8 cellular contexts compared by ENCODE assay signal in genomic region chr19:7902796-7903243, GRCh38. TPM values are rescaled to one million over a fixed set of nuclear protein-coding genes. Genes with fewer than 3 reads are reported as not detected.
DNase-seq lines count a peak whose midpoint lies in the region; ATAC-seq and TF ChIP-seq lines count a peak whose summit lies in the region.

No MANE protein-coding gene starts in this region.

- H3K9me3 ChIP-seq in lung (ENCODE audit: control insufficient read depth in 2 of 2, insufficient read depth in 1 of 2, low read length in 1 of 2) (no peaks in the 10 kb centered on the region), uterus (no peaks in the 10 kb centered on the region)

- CTCF ChIA-PET in AG04449 (lab: Yijun Ruan, JAX): interaction anchor here (1.0 to 1.9 kb wide), 12 partner anchors 10 to 77 kb away, joined by 3 to 13 read pairs (median 6); partner anchors contain the start of genes LRRC8E and TIMM44

- H3K4me3 ChIP-seq in AG04449 (ENCODE audit: low read depth, low read length) (peak overlapping the region; percentile 86), lung (peak overlapping the region; percentile 12), uterus (peak overlapping the region; percentile 47)

- DNase-seq in AG04449 (ENCODE audit: low read depth, low spot score) (no peak), lung (ENCODE audit: low spot score) (peak; percentile 49), uterus (peak in 1 of 2 donors; percentile 39), NCI-H345 (lab: John Stamatoyannopoulos, UW) (no peak), HuH-7 (ENCODE audit: low spot score) (no peak)

- peaks cover 0 to 22% of the 10 kb centered on the region in 2 donors for H3K4me1 ChIP-seq in lung (ENCODE audit: control insufficient read depth in 2 of 2, insufficient read depth in 2 of 2, low read length in 2 of 2)
- H3K4me1 ChIP-seq in uterus: peaks cover 10 to 14% of the 10 kb centered on the region in 2 donors

- peak; percentile 3 for ATAC-seq in HG03025 (IDR thresholded peaks at IDR 0.05; ENCODE audit: low FRiP score, unreplicated experiment)
- no peak for ATAC-seq in lung (ENCODE audit: insufficient read depth, low FRiP score)
- no peak for ATAC-seq in GM21786 (IDR thresholded peaks at IDR 0.05; ENCODE audit: unreplicated experiment)

- peaks cover 0 to 11% of the 10 kb centered on the region in 2 donors for H3K36me3 ChIP-seq in lung (ENCODE audit: control insufficient read depth in 2 of 2, insufficient read depth in 2 of 2, low read length in 2 of 2)
- H3K36me3 ChIP-seq in uterus: no peaks in the 10 kb centered on the region

- no peaks in the 10 kb centered on the region for H3K27me3 ChIP-seq in lung (ENCODE audit: control insufficient read depth, insufficient read depth)
- no peaks in the 10 kb centered on the region for H3K27me3 ChIP-seq in uterus

- H3K27ac ChIP-seq in angular gyrus (ENCODE audit: low read depth, low read length) (peak overlapping the region; percentile 87), lung (ENCODE audit: low read depth in 1 of 2, low read length in 1 of 2) (peak overlapping the region; percentile 65 to 76), uterus (peak overlapping the region; percentile 81 to 85)

- no peak for TF ChIP-seq CTCF in AG04449 (IDR thresholded peaks at IDR 0.05; ENCODE audit: insufficient read depth, low read length, missing control alignments)
- no peak for TF ChIP-seq CTCF in lung (IDR thresholded peaks at IDR 0.05; ENCODE audit: control extremely low read depth, extremely low read depth)
- TF ChIP-seq CTCF in uterus (IDR thresholded peaks at IDR 0.05): no peak

- POLR2A ChIA-PET in AG04449 (lab: Yijun Ruan, JAX): interaction anchor here (0.6 to 1.6 kb wide), 9 partner anchors 9 to 419 kb away, joined by 3 to 13 read pairs (median 4); partner anchors contain the start of genes LRRC8E, NDUFA7, RPS28 and SNAPC2

- TF ChIP-seq POLR2A in uterus (IDR thresholded peaks at IDR 0.05): no peak

- intact Hi-C loops in uterus (cut with DNase I; ENCODE audit: low total_unique reads): no loop called here

- WGBS in lung, 2 donors: 11 to 19% methylated on average over 20 of the region's 20 CpGs

RNA-seq across cellular contexts. Expression of gene MAP2K7, which starts 0.9 kb away (rescaled TPM):
- total RNA-seq in lung: 10 to 100 TPM; 17.8 to 28.7 TPM
- 10 to 100 TPM; 18.1 to 41.7 TPM for polyA plus RNA-seq in lung
- 10 to 100 TPM in 2 of 4 donors, 1 to 10 TPM in 1, under 1 TPM in 1; 0.59 to 40.2 (median 9.4) TPM for total RNA-seq in uterus

RNA-seq across cellular contexts. Expression of gene TGFBR3L, which starts 11.8 kb away (rescaled TPM):
- under 1 TPM in 1 of 2 donors, not detected in 1; 0.77 TPM for total RNA-seq in lung
- polyA plus RNA-seq in lung: under 1 TPM in 1 of 2 donors, not detected in 1; 0.25 TPM
- total RNA-seq in uterus: 1 to 10 TPM in 1 of 4 donors, not detected in 3; 5.2 TPM

RNA-seq across cellular contexts. Expression of gene LRRC8E, which starts 14.5 kb away (rescaled TPM):
- total RNA-seq in lung: 1 to 10 TPM; 5.9 to 8.6 TPM
- polyA plus RNA-seq in lung: 1 to 10 TPM; 3.7 to 4.6 TPM
- total RNA-seq in uterus: 1 to 10 TPM in 1 of 4 donors, under 1 TPM in 1, not detected in 2; 0.15 to 2.1 TPM

RNA-seq across cellular contexts. Expression of gene SNAPC2, which starts 17.3 kb away (rescaled TPM):
- total RNA-seq in lung (10 to 100 TPM in 1 of 2 donors, 1 to 10 TPM in 1; 7.6 to 32.1 TPM), uterus (10 to 100 TPM; 11.8 to 66.8 (median 19.0) TPM)
- polyA plus RNA-seq in lung: 10 to 100 TPM; 19.2 to 23.0 TPM

RNA-seq across cellular contexts. Expression of gene CTXN1, which starts 23.1 kb away (rescaled TPM):
- total RNA-seq in lung: 10 to 100 TPM in 1 of 2 donors, 1 to 10 TPM in 1; 4.3 to 25.9 TPM
- 1 to 10 TPM; 6.5 to 7.2 TPM for polyA plus RNA-seq in lung
- 10 to 100 TPM in 2 of 4 donors, 1 to 10 TPM in 1, not detected in 1; 7.2 to 47.1 (median 14.9) TPM for total RNA-seq in uterus

Comparison
In these comparisons a context has a peak if more than half of its experiments do, and no peak if none do; other contexts are left out.
1. H3K4me3 ChIP-seq: peak in every context shown above with its lines; median percentile 86 in AG04449; 47 in uterus; 12 in lung.